In genomic region chr3:123584988-123585937, GRCh38 we compare ENCODE assay signal across 1 cellular context.
TF ChIP-seq lines count a peak whose summit lies in the region.

Gene HACD2, minus strand, starts transcription at chr3:123585053. Its CDS starts 26 bp downstream, at chr3:123585027.

TF ChIP-seq in K562, 482 proteins besides CTCF, POLR2A, EP300 and RAD21 (continued from another document and continues in another):
- TF ChIP-seq REST (CRISPR knock-in tag; IDR thresholded peaks at IDR 0.05; ENCODE audit: low read depth): no peak
- no peak for TF ChIP-seq POU5F1 (IDR thresholded peaks at IDR 0.05; ENCODE audit: borderline replicate concordance, low read depth, low read length, partially characterized antibody)
- TF ChIP-seq PURB (CRISPR knock-in tag; IDR thresholded peaks at IDR 0.05; ENCODE audit: low read depth): no peak
- no peak for TF ChIP-seq SIN3A (IDR thresholded peaks at IDR 0.05; ENCODE audit: borderline replicate concordance in 2 of 2, control insufficient read depth in 1 of 2, low read depth in 2 of 2, low read length in 2 of 2)
- no peak for TF ChIP-seq SRSF3 (IDR thresholded peaks at IDR 0.05; ENCODE audit: insufficient read depth, low read length)
- TF ChIP-seq PML (IDR thresholded peaks at IDR 0.05; ENCODE audit: low read length): no peak
- TF ChIP-seq KAT2B (IDR thresholded peaks at IDR 0.05; ENCODE audit: low read depth, low read length): no peak
- TF ChIP-seq ILK (tag; IDR thresholded peaks at IDR 0.05; ENCODE audit: borderline replicate concordance, low read depth): no peak
- no peak for TF ChIP-seq MEF2A (IDR thresholded peaks at IDR 0.05; ENCODE audit: control insufficient read depth, low read depth, low read length)
- no peak for TF ChIP-seq CBFA2T2 (conservative IDR thresholded peaks at IDR 0.05)
- TF ChIP-seq SMARCB1 (IDR thresholded peaks at IDR 0.05; ENCODE audit: insufficient read length, low read depth): no peak
- 0 out of 2 replicates have a peak, but pooled peaks have one; percentile 29 for TF ChIP-seq ETV5 (CRISPR knock-in tag; IDR thresholded peaks at IDR 0.05; ENCODE audit: low read depth)
- 0 out of 2 replicates have a peak, but pooled peaks have one; percentile 28 for TF ChIP-seq DPF2 (IDR thresholded peaks at IDR 0.05)
- no peak for TF ChIP-seq ZFP91 (CRISPR knock-in tag; IDR thresholded peaks at IDR 0.05)
- TF ChIP-seq ZBTB34 (CRISPR knock-in tag; IDR thresholded peaks at IDR 0.05): no peak
- TF ChIP-seq FOXM1 (IDR thresholded peaks at IDR 0.05; ENCODE audit: low read depth): no peak; the same call in 1 of the 2 replicates
- no peak for TF ChIP-seq FOXM1 (CRISPR knock-in tag; IDR thresholded peaks at IDR 0.05; ENCODE audit: low read depth)
- 0 out of 2 replicates have a peak, but pooled peaks have one; percentile 23 for TF ChIP-seq C11orf30 (IDR thresholded peaks at IDR 0.05; ENCODE audit: low read depth)
- TF ChIP-seq MEIS2 (IDR thresholded peaks at IDR 0.05; ENCODE audit: partially characterized antibody): peak; percentile 60
- TF ChIP-seq, protein P1, sequence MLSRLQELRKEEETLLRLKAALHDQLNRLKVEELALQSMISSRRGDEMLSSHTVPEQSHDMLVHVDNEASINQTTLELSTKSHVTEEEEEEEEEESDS (CRISPR knock-in tag; IDR thresholded peaks at IDR 0.05): no peak
- no peak for TF ChIP-seq SAFB (IDR thresholded peaks at IDR 0.05; ENCODE audit: borderline replicate concordance, low read depth, low read length)
- no peak for TF ChIP-seq ZNF717 (CRISPR knock-in tag; IDR thresholded peaks at IDR 0.05)
- TF ChIP-seq RBM34 (IDR thresholded peaks at IDR 0.05; ENCODE audit: borderline replicate concordance, insufficient read depth, low read length): no peak
- no peak for TF ChIP-seq STAG1 (CRISPR knock-in tag; IDR thresholded peaks at IDR 0.05; ENCODE audit: borderline replicate concordance)
- no peak for TF ChIP-seq ETV6 (IDR thresholded peaks at IDR 0.05; ENCODE audit: borderline replicate concordance in 1 of 2, low read depth in 2 of 2, low read length in 1 of 2)
- TF ChIP-seq ETV6 (CRISPR knock-in tag; IDR thresholded peaks at IDR 0.05; ENCODE audit: borderline replicate concordance): no peak
- no peak for TF ChIP-seq LCOR (CRISPR knock-in tag; IDR thresholded peaks at IDR 0.05)
- 0 out of 2 replicates have a peak, but pooled peaks have one; percentile 78 for TF ChIP-seq MEF2D (tag; conservative IDR thresholded peaks at IDR 0.05; ENCODE audit: low read depth)
- TF ChIP-seq PCBP2 (IDR thresholded peaks at IDR 0.05; ENCODE audit: low read depth, low read length, poor library complexity, severe bottlenecking): no peak
- no peak for TF ChIP-seq HMGN3 (IDR thresholded peaks at IDR 0.05; ENCODE audit: borderline replicate concordance, extremely low read depth, insufficient read length, low read depth, low read length)
- no peak for TF ChIP-seq SREBF1 (IDR thresholded peaks at IDR 0.05; ENCODE audit: borderline replicate concordance, low read depth, low read length)
- TF ChIP-seq, protein P2, sequence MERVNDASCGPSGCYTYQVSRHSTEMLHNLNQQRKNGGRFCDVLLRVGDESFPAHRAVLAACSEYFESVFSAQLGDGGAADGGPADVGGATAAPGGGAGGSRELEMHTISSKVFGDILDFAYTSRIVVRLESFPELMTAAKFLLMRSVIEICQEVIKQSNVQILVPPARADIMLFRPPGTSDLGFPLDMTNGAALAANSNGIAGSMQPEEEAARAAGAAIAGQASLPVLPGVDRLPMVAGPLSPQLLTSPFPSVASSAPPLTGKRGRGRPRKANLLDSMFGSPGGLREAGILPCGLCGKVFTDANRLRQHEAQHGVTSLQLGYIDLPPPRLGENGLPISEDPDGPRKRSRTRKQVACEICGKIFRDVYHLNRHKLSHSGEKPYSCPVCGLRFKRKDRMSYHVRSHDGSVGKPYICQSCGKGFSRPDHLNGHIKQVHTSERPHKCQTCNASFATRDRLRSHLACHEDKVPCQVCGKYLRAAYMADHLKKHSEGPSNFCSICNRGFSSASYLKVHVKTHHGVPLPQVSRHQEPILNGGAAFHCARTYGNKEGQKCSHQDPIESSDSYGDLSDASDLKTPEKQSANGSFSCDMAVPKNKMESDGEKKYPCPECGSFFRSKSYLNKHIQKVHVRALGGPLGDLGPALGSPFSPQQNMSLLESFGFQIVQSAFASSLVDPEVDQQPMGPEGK (CRISPR knock-in tag; IDR thresholded peaks at IDR 0.05; ENCODE audit: borderline replicate concordance): no peak
- TF ChIP-seq SMAD2 (IDR thresholded peaks at IDR 0.05; ENCODE audit: low read depth, low read length): no peak
- TF ChIP-seq SMARCA4 (IDR thresholded peaks at IDR 0.05): no peak
- no peak for TF ChIP-seq FOSL1 (tag; conservative IDR thresholded peaks at IDR 0.05)
- no peak for TF ChIP-seq ZNF507 (tag; conservative IDR thresholded peaks at IDR 0.05)
- TF ChIP-seq ZNF398 (CRISPR knock-in tag; IDR thresholded peaks at IDR 0.05): no peak
- TF ChIP-seq GABPB2 (CRISPR knock-in tag; conservative IDR thresholded peaks at IDR 0.05): no peak
- no peak for TF ChIP-seq SAP30 (IDR thresholded peaks at IDR 0.05; ENCODE audit: borderline replicate concordance, insufficient read depth, low read depth, low read length, poor library complexity, severe bottlenecking)
- no peak for TF ChIP-seq POLR3G (IDR thresholded peaks at IDR 0.05; ENCODE audit: extremely low read depth, insufficient read length, insufficient replicate concordance)
- TF ChIP-seq HCFC1 (IDR thresholded peaks at IDR 0.05; ENCODE audit: low read depth, low read length): peak; percentile 84
- TF ChIP-seq BRF2 (IDR thresholded peaks at IDR 0.05; ENCODE audit: borderline replicate concordance, insufficient read depth, insufficient read length): no peak
- TF ChIP-seq MIER1 (IDR thresholded peaks at IDR 0.05; ENCODE audit: low read depth): no peak
- peak; percentile 64 for TF ChIP-seq ASH1L (IDR thresholded peaks at IDR 0.05; ENCODE audit: borderline replicate concordance, low read depth, partially characterized antibody)
- no peak for TF ChIP-seq ZNF217 (CRISPR knock-in tag; IDR thresholded peaks at IDR 0.05)
- peak; percentile 87 for TF ChIP-seq MYBL2 (IDR thresholded peaks at IDR 0.05; ENCODE audit: low read depth)
- no peak for TF ChIP-seq MYBL2 (CRISPR knock-in tag; IDR thresholded peaks at IDR 0.05; ENCODE audit: borderline replicate concordance)
- TF ChIP-seq MCM5 (IDR thresholded peaks at IDR 0.05; ENCODE audit: low read depth): no peak
- TF ChIP-seq TCF3 (CRISPR knock-in tag; IDR thresholded peaks at IDR 0.05): 0 out of 2 replicates have a peak, but pooled peaks have one; percentile 16
- TF ChIP-seq ZNF212 (CRISPR knock-in tag; IDR thresholded peaks at IDR 0.05): no peak
- TF ChIP-seq BHLHE40 (IDR thresholded peaks at IDR 0.05; ENCODE audit: low read length): no peak
- TF ChIP-seq ZNF431 (CRISPR knock-in tag; IDR thresholded peaks at IDR 0.05): no peak
- no peak for TF ChIP-seq ZNF830 (CRISPR knock-in tag; IDR thresholded peaks at IDR 0.05)
- TF ChIP-seq, protein P3, sequence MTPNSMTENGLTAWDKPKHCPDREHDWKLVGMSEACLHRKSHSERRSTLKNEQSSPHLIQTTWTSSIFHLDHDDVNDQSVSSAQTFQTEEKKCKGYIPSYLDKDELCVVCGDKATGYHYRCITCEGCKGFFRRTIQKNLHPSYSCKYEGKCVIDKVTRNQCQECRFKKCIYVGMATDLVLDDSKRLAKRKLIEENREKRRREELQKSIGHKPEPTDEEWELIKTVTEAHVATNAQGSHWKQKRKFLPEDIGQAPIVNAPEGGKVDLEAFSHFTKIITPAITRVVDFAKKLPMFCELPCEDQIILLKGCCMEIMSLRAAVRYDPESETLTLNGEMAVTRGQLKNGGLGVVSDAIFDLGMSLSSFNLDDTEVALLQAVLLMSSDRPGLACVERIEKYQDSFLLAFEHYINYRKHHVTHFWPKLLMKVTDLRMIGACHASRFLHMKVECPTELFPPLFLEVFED (CRISPR knock-in tag; conservative IDR thresholded peaks at IDR 0.05): 0 out of 2 replicates have a peak, but pooled peaks have one; percentile 17
- no peak for TF ChIP-seq HNRNPL (IDR thresholded peaks at IDR 0.05; ENCODE audit: low read depth, low read length)
- TF ChIP-seq ZNF263 (CRISPR knock-in tag; IDR thresholded peaks at IDR 0.05; ENCODE audit: borderline replicate concordance): no peak
- no peak for TF ChIP-seq ZNF140 (CRISPR knock-in tag; IDR thresholded peaks at IDR 0.05)
- TF ChIP-seq DDX20 (tag; IDR thresholded peaks at IDR 0.05; ENCODE audit: low read depth): peak; percentile 56; the same call in 1 of the 2 replicates
- TF ChIP-seq TOE1 (IDR thresholded peaks at IDR 0.05; ENCODE audit: borderline replicate concordance): 0 out of 2 replicates have a peak, but pooled peaks have one; percentile 43
- TF ChIP-seq TOE1 (CRISPR knock-in tag; IDR thresholded peaks at IDR 0.05; ENCODE audit: borderline replicate concordance, low read depth): no peak
- TF ChIP-seq TAF1 (IDR thresholded peaks at IDR 0.05; ENCODE audit: control insufficient read depth, extremely low read depth, insufficient read depth, low read length, severe bottlenecking): peak; percentile 75
- TF ChIP-seq ZNF584 (CRISPR knock-in tag; IDR thresholded peaks at IDR 0.05; ENCODE audit: low read depth): peak; percentile 88; the same call in 1 of the 2 replicates
- no peak for TF ChIP-seq ZNF551 (CRISPR knock-in tag; IDR thresholded peaks at IDR 0.05)
- no peak; the same call in 1 of the 2 replicates for TF ChIP-seq NFIC (IDR thresholded peaks at IDR 0.05)
- TF ChIP-seq ZNF41 (CRISPR knock-in tag; conservative IDR thresholded peaks at IDR 0.05): no peak
- no peak for TF ChIP-seq KAT8 (IDR thresholded peaks at IDR 0.05; ENCODE audit: low read depth)
- no peak for TF ChIP-seq SRSF9 (IDR thresholded peaks at IDR 0.05; ENCODE audit: borderline replicate concordance, low read depth, low read length)
- TF ChIP-seq HDAC3 (IDR thresholded peaks at IDR 0.05; ENCODE audit: borderline replicate concordance, partially characterized antibody): no peak
